ENCODE assay signal across 19 cellular contexts in the genomic region with DNA sequence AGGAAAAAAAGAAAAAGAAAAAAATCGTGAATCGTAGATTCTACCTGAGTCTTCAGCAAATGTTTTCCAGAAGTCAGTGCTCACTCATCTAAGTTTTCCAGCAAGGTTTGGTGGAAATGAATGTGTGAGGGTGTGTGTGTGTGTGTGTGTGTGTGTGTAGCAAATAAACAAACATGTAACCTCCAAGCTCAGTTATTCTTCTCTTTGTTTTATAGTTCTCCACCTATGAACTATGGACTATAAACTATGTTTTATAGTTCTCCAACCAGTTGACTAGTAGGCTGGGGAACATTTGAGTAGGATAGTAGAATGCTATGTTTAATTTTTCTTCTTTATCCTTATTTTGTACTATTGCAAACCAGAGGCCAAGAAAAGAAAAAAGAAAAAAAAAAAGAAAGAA.
"Had no signal": no experiment of that assay in that cellular context is flagged by ENCODE, and none has a peak within 500 bp of the region (broad histone marks: within the 10 kb centered on the region; RNA-seq: fewer than 3 reads in every experiment).

No MANE protein-coding gene starts in this region.

- DNase-seq: effector memory CD8-positive, alpha-beta T cell; esophagus squamous epithelium; foreskin melanocyte; head of caudate nucleus; mammary epithelial cell; natural killer cell; posterior cingulate gyrus; stimulated activated CD4-positive, alpha-beta T cell treated with anti-CD3 and anti-CD28 coated beads, Interleukin-2, amount 100 ng/mL, for 24 hours; stimulated activated CD4-positive, alpha-beta T cell treated with anti-CD3 and anti-CD28 coated beads, Interleukin-4, amount 100 ng/mL, for 4 hours; stimulated activated naive CD4-positive, alpha-beta T cell; stomach; substantia nigra; upper lobe of left lung; uterus had no signal

- ATAC-seq: effector memory CD8-positive, alpha-beta T cell; left lobe of liver; natural killer cell had no signal

- H3K4me1 Mint-ChIP-seq: natural killer cell, neural crest cell had no signal

- H3K27me3 ChIP-seq: esophagus squamous epithelium, hepatocyte, stomach, upper lobe of left lung, uterus had no signal

- H3K79me2 ChIP-seq: hepatocyte had no signal

- H3K27ac ChIP-seq: stomach, thoracic aorta, upper lobe of left lung had no signal

- H3K9me3 Mint-ChIP-seq: dendritic cell treated with granulocyte-macrophage colony-stimulating factor and Interleukin-4, amounts not matched to agents 40 ng/mL and 50 ng/mL, for 4 days; effector memory CD8-positive, alpha-beta T cell; natural killer cell had no signal

- H3K4me1 ChIP-seq: stomach, upper lobe of left lung had no signal

- H3K4me3 Mint-ChIP-seq: dendritic cell treated with granulocyte-macrophage colony-stimulating factor and Interleukin-4, amounts not matched to agents 40 ng/mL and 50 ng/mL, for 4 days; effector memory CD8-positive, alpha-beta T cell; natural killer cell; neural crest cell had no signal

- H3K36me3 ChIP-seq: esophagus squamous epithelium, stomach, thoracic aorta, upper lobe of left lung, uterus had no signal

- H3K4me3 ChIP-seq: esophagus squamous epithelium, hepatocyte, stomach, thoracic aorta, upper lobe of left lung, uterus had no signal

- H3K4me2 ChIP-seq: hepatocyte had no signal

- H3K27ac Mint-ChIP-seq: dendritic cell treated with granulocyte-macrophage colony-stimulating factor and Interleukin-4, amounts not matched to agents 40 ng/mL and 50 ng/mL, for 4 days; effector memory CD8-positive, alpha-beta T cell; natural killer cell had no signal

- H2AFZ ChIP-seq: hepatocyte had no signal

- H3K36me3 Mint-ChIP-seq: natural killer cell had no signal

- H3K9me3 ChIP-seq: esophagus squamous epithelium, stomach, thoracic aorta, upper lobe of left lung, uterus had no signal
